8 cellular contexts compared by ENCODE assay signal in genomic region chr3:197554562-197555280, GRCh38. TPM values are rescaled to one million over a fixed set of nuclear protein-coding genes. Genes with fewer than 3 reads are reported as not detected.
DNase-seq lines count a peak whose midpoint lies in the region; ATAC-seq and TF ChIP-seq lines count a peak whose summit lies in the region.

No MANE protein-coding gene starts in this region.

- H3K27me3 Mint-ChIP-seq in CD8-positive, alpha-beta T cell (ENCODE audit: low read depth) = peaks cover 8% of the 10 kb centered on the region
- H3K27me3 Mint-ChIP-seq in activated CD8-positive, alpha-beta T cell treated with anti-CD3 and anti-CD28 coated beads for 36 hours = peaks cover 15% of the 10 kb centered on the region

- H3K4me1 ChIP-seq in CD8-positive, alpha-beta T cell (ENCODE audit: insufficient read depth, low read length) = peaks cover 6% of the 10 kb centered on the region
- H3K4me1 ChIP-seq in ectodermal cell (ENCODE audit: control insufficient read depth, insufficient read depth, low read length) (peaks cover 12% of the 10 kb centered on the region), lower lobe of right lung (peaks cover 17% of the 10 kb centered on the region)

- peaks cover 21% of the 10 kb centered on the region for H3K4me1 Mint-ChIP-seq in CD8-positive, alpha-beta T cell (ENCODE audit: low read depth)
- H3K4me1 Mint-ChIP-seq in activated CD8-positive, alpha-beta T cell treated with anti-CD3 and anti-CD28 coated beads for 36 hours (ENCODE audit: low read depth) = peaks cover 23% of the 10 kb centered on the region

- no peaks in the 10 kb centered on the region for H3K27me3 ChIP-seq in CD8-positive, alpha-beta T cell (ENCODE audit: insufficient read depth, low read length)
- H3K27me3 ChIP-seq in ectodermal cell (ENCODE audit: control insufficient read depth, insufficient read depth, low read length, poor library complexity, severe bottlenecking) (peaks cover 23% of the 10 kb centered on the region), lower lobe of right lung (ENCODE audit: low read depth) (peaks cover 24% of the 10 kb centered on the region)

- peak; percentile 95 for ATAC-seq in CD8-positive, alpha-beta T cell
- peak; percentile 95 for ATAC-seq in GM19452 (IDR thresholded peaks at IDR 0.05; ENCODE audit: unreplicated experiment)
- peak; percentile 84 for ATAC-seq in HG03575 (IDR thresholded peaks at IDR 0.05; ENCODE audit: extremely low read depth, insufficient number of reproducible peaks, low FRiP score, unreplicated experiment)
- peak; percentile 94 for ATAC-seq in activated CD8-positive, alpha-beta T cell treated with anti-CD3 and anti-CD28 coated beads for 36 hours
- peak; percentile 99 to 100 for ATAC-seq in lower lobe of right lung

- no peaks in the 10 kb centered on the region for H3K9me3 Mint-ChIP-seq in CD8-positive, alpha-beta T cell
- H3K9me3 Mint-ChIP-seq in activated CD8-positive, alpha-beta T cell treated with anti-CD3 and anti-CD28 coated beads for 36 hours = no peaks in the 10 kb centered on the region

- no peaks in the 10 kb centered on the region for H3K36me3 ChIP-seq in CD8-positive, alpha-beta T cell (ENCODE audit: insufficient read depth, low read length)
- no peaks in the 10 kb centered on the region for H3K36me3 ChIP-seq in ectodermal cell (ENCODE audit: control insufficient read depth, insufficient read depth, low read length)
- no peaks in the 10 kb centered on the region for H3K36me3 ChIP-seq in lower lobe of right lung

- DNase-seq in CD8-positive, alpha-beta T cell = peak; percentile 80 to 93 (median 88)
- DNase-seq in NCI-H82 treated with DMSO at 0.1 percent for 48 hours (lab: John Stamatoyannopoulos, UW; ENCODE audit: unreplicated experiment) (peak; percentile 95), lower lobe of right lung (peak; percentile 98)
- DNase-seq in activated CD8-positive, alpha-beta T cell treated with anti-CD3 and anti-CD28 coated beads for 36 hours = peak; percentile 97
- DNase-seq in stimulated activated CD4-positive, alpha-beta T cell treated with anti-CD3 and anti-CD28 coated beads, TNF-alpha, amount 100 ng/mL, for 1 hour (ENCODE audit: low read depth in 3 of 3, low spot score in 1 of 3) = peak; percentile 70 to 80 (median 80)

- H3K27ac Mint-ChIP-seq in CD8-positive, alpha-beta T cell = peak overlapping the region; percentile 93
- peak overlapping the region; percentile 88 for H3K27ac Mint-ChIP-seq in activated CD8-positive, alpha-beta T cell treated with anti-CD3 and anti-CD28 coated beads for 36 hours

- no peaks in the 10 kb centered on the region for H3K9me3 ChIP-seq in CD8-positive, alpha-beta T cell (ENCODE audit: low read length)
- H3K9me3 ChIP-seq in ectodermal cell (ENCODE audit: control insufficient read depth, low read length) (no peaks in the 10 kb centered on the region), lower lobe of right lung (no peaks in the 10 kb centered on the region)

- H3K27ac ChIP-seq in CD8-positive, alpha-beta T cell (ENCODE audit: low read depth, low read length) = peak overlapping the region; percentile 86
- H3K27ac ChIP-seq in ectodermal cell (ENCODE audit: insufficient read depth, low read depth, low read length, poor library complexity, severe bottlenecking) = peak overlapping the region; percentile 63
- H3K27ac ChIP-seq in lower lobe of right lung = peak overlapping the region; percentile 90

- WGBS in ectodermal cell, 2 experiments = 1 to 2% methylated on average over 60 of the region's 60 CpGs

- POLR2A ChIA-PET in CD8-positive, alpha-beta T cell (lab: Charles Lee) = interaction anchor here (0.6 to 1.2 kb wide), 3 partner anchors 8 to 513 kb away, joined by 3 read pairs; no protein-coding TSS in a partner anchor
- POLR2A ChIA-PET in activated CD8-positive, alpha-beta T cell treated with anti-CD3 and anti-CD28 coated beads for 36 hours (lab: Charles Lee) = interaction anchor here (1.0 to 2.1 kb wide), 4 partner anchors 17 to 181 kb away, joined by 4 to 7 read pairs (median 5); no protein-coding TSS in a partner anchor

- peaks cover 13% of the 10 kb centered on the region for H3K36me3 Mint-ChIP-seq in CD8-positive, alpha-beta T cell
- H3K36me3 Mint-ChIP-seq in activated CD8-positive, alpha-beta T cell treated with anti-CD3 and anti-CD28 coated beads for 36 hours (ENCODE audit: low read depth) = peaks cover 26% of the 10 kb centered on the region

- peak overlapping the region; percentile 92 for H3K4me3 ChIP-seq in CD8-positive, alpha-beta T cell (ENCODE audit: low read depth, low read length)
- peak overlapping the region; percentile 74 for H3K4me3 ChIP-seq in ectodermal cell (ENCODE audit: insufficient read depth, low read depth, low read length)
- H3K4me3 ChIP-seq in lower lobe of right lung = peak overlapping the region; percentile 91

- CTCF ChIA-PET in CD8-positive, alpha-beta T cell (lab: Charles Lee) = no interaction called here
- CTCF ChIA-PET in activated CD8-positive, alpha-beta T cell treated with anti-CD3 and anti-CD28 coated beads for 36 hours (lab: Charles Lee) = interaction anchor here (1.0 to 1.2 kb wide), 2 partner anchors 12 to 21 kb away, joined by 3 read pairs; no protein-coding TSS in a partner anchor

- peak overlapping the region; percentile 91 for H3K4me3 Mint-ChIP-seq in CD8-positive, alpha-beta T cell
- peak overlapping the region; percentile 80 for H3K4me3 Mint-ChIP-seq in activated CD8-positive, alpha-beta T cell treated with anti-CD3 and anti-CD28 coated beads for 36 hours

- peak; percentile 48 for TF ChIP-seq CTCF in CD8-positive, alpha-beta T cell (IDR thresholded peaks at IDR 0.05)
- TF ChIP-seq CTCF in activated CD8-positive, alpha-beta T cell treated with anti-CD3 and anti-CD28 coated beads for 36 hours (IDR thresholded peaks at IDR 0.05) = peak; percentile 70
- TF ChIP-seq CTCF in lower lobe of right lung (IDR thresholded peaks at IDR 0.05) = peak; percentile 67

- intact Hi-C loops in CD8-positive, alpha-beta T cell (cut with DNase I, micrococcal nuclease) = loop anchor here (1.0 to 2.0 kb wide), 3 partner anchors 182 to 256 kb away; partner anchors contain the start of genes DLG1 (in 2 of the 2) and RUBCN (in 1 of the 2)
- intact Hi-C loops in activated CD8-positive, alpha-beta T cell treated with anti-CD3 and anti-CD28 coated beads for 36 hours (cut with micrococcal nuclease) = no loop called here
- intact Hi-C loops in lower lobe of right lung (cut with DNase I) = no loop called here

RNA-seq across cellular contexts. Expression of gene BDH1, which starts 1.0 kb away (rescaled TPM):
- total RNA-seq in CD8-positive, alpha-beta T cell = 10 to 100 TPM; 13.6 to 14.0 TPM
- total RNA-seq in activated CD8-positive, alpha-beta T cell treated with anti-CD3 and anti-CD28 coated beads for 36 hours = 100 to 1,000 TPM; 118 to 126 TPM
- polyA plus RNA-seq in ectodermal cell (2013, experiment 1 of 4) = 11.4 TPM
- polyA plus RNA-seq in ectodermal cell (2013, experiment 2 of 4) = 12.0 TPM
- polyA plus RNA-seq in ectodermal cell (2013, experiment 3 of 4) = 8.5 TPM
- 6.8 TPM for polyA plus RNA-seq in ectodermal cell (2013, experiment 4 of 4)
- 12.4 TPM for total RNA-seq in lower lobe of right lung

Comparison
In these comparisons a context has a peak if more than half of its experiments do, and no peak if none do; other contexts are left out.
1. Peak in every context shown above with its lines: DNase-seq, ATAC-seq, H3K4me3 ChIP-seq and H3K27ac ChIP-seq.
2. intact Hi-C loops: an anchor here in CD8-positive, alpha-beta T cell (1.0 to 2.0 kb wide); none called in activated CD8-positive, alpha-beta T cell treated with anti-CD3 and anti-CD28 coated beads for 36 hours and lower lobe of right lung.